In the genomic region with DNA sequence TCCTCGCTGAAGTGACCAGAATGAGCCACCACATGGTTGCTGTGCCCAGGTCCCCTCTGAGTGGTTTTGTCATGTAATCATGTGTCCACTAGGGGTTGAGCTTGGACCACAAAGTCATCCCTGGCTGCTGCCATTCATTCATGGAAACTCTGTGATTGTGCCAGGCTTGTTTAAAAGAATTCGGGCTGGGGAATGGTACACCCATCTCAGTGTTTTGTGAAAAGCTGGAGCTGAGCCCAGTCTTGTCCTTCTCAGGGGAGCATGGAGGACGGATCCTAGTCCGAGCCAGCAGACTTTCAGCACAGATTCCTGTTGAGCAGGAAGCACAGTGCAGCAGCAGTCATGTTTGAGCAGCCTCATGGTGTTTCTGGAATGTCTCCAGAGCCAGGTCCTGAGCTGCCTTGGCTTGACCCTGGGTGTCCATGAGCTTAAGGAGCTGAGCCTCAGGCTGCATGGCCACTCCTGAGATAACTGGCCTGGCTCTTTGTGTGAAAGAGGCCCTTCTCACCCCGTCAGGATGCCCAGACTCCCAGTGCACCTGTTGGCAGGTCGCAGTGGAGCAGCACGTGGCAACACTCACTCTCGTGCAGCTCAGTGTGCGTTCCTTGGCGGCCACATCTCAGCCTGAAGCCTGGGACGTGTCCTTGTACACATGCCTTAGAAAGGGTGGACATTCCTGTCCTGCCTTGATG, we compare ENCODE assay signal across 8 cellular contexts.
A peak's percentile ranks its signal among the peaks of the same experiment; 100 is the strongest.
DNase-seq lines count a peak whose midpoint lies in the region; ATAC-seq and TF ChIP-seq lines count a peak whose summit lies in the region.
"Had no signal": no experiment of that assay in that cellular context is flagged by ENCODE, and none has a peak within 500 bp of the region (broad histone marks: within the 10 kb centered on the region; RNA-seq: fewer than 3 reads in every experiment).

No MANE protein-coding gene starts in this region.

- TF ChIP-seq POLR2A in esophagus muscularis mucosa (IDR thresholded peaks at IDR 0.05; ENCODE audit: low read depth): no peak

- no peaks in the 10 kb centered on the region for H4K20me1 ChIP-seq in MM.1S (ENCODE audit: insufficient read depth, low read length)

- no peak overlapping the region for H2AFZ ChIP-seq in MM.1S (ENCODE audit: low read length)

- H3K36me3 ChIP-seq in MM.1S (replicated peaks; ENCODE audit: insufficient read depth, low read length): no peaks in the 10 kb centered on the region
- H3K36me3 ChIP-seq in SJSA1: no peaks in the 10 kb centered on the region
- peaks cover 0 to 24% (median 4%) of the 10 kb centered on the region in 4 donors for H3K36me3 ChIP-seq in esophagus muscularis mucosa

- H3K27me3 ChIP-seq in MM.1S (replicated peaks; ENCODE audit: insufficient read depth, low read length) (no peaks in the 10 kb centered on the region), SJSA1 (replicated peaks) (no peaks in the 10 kb centered on the region), esophagus muscularis mucosa (no peaks in the 10 kb centered on the region)

- no peak overlapping the region for H3K9ac ChIP-seq in MM.1S (ENCODE audit: low read length)

- WGBS in esophagus muscularis mucosa: 24% methylated on average over 10 of the region's 11 CpGs

- no peaks in the 10 kb centered on the region for H3K79me2 ChIP-seq in MM.1S (ENCODE audit: low read length)

- H3K4me3 ChIP-seq in MM.1S (ENCODE audit: low read length) (no peak overlapping the region), SJSA1 (no peak overlapping the region), esophagus muscularis mucosa (no peak overlapping the region)

- H3K4me2 ChIP-seq in MM.1S (ENCODE audit: low read depth, low read length): no peak overlapping the region

- H3F3A ChIP-seq in MM.1S (ENCODE audit: insufficient read depth, low read length): no peaks in the 10 kb centered on the region

- no peak for TF ChIP-seq EP300 in esophagus muscularis mucosa (IDR thresholded peaks at IDR 0.05)

- H3K9me2 ChIP-seq in MM.1S (replicated peaks; ENCODE audit: insufficient read depth, low read length): no peaks in the 10 kb centered on the region

- intact Hi-C loops in esophagus muscularis mucosa (cut with DNase I): loop anchor here (5.0 to 10.0 kb wide), 3 partner anchors 263 to 623 kb away; a partner anchor contains a TSS

- peak; percentile 51 for TF ChIP-seq CTCF in MM.1S (IDR thresholded peaks at IDR 0.05; ENCODE audit: low read length)
- peak; percentile 70 to 87 (median 75) for TF ChIP-seq CTCF in esophagus muscularis mucosa (IDR thresholded peaks at IDR 0.05)

- no peak for ATAC-seq in HG03521 (IDR thresholded peaks at IDR 0.05; ENCODE audit: unreplicated experiment)

- H3K4me1 ChIP-seq in MM.1S (ENCODE audit: low read length) (no peaks in the 10 kb centered on the region), SJSA1 (replicated peaks) (peaks cover 56% of the 10 kb centered on the region), esophagus muscularis mucosa (peaks cover 19 to 29% (median 20%) of the 10 kb centered on the region in 4 donors)

- H3K9me3 ChIP-seq in MM.1S (replicated peaks; ENCODE audit: insufficient read depth, low read length) (no peaks in the 10 kb centered on the region), SJSA1 (replicated peaks) (no peaks in the 10 kb centered on the region), esophagus muscularis mucosa (no peaks in the 10 kb centered on the region)

- H3K27ac ChIP-seq in MM.1S (ENCODE audit: low read length) (no peak overlapping the region), SJSA1 (no peak overlapping the region), esophagus muscularis mucosa (replicated peaks in 1 of 4) (peak overlapping the region; percentile 61 to 77 (median 74))

- peak; percentile 64 for DNase-seq in GM04504 (ENCODE audit: low read depth)
- peak; percentile 12 for DNase-seq in MM.1S
- peak; percentile 76 to 78 for DNase-seq in SJSA1 (ENCODE audit: low read depth in 1 of 2, low spot score in 2 of 2)
- no peak for DNase-seq in esophagus muscularis mucosa (ENCODE audit: extremely low spot score)
- DNase-seq in mucosa of gallbladder (ENCODE audit: low spot score): peak; percentile 75
- DNase-seq in stimulated activated naive CD4-positive, alpha-beta T cell treated with Interleukin-2 at 50 U/mL for 16 hours (lab: John Stamatoyannopoulos, UW): no peak
- DNase-seq: activated naive CD8-positive, alpha-beta T cell treated with anti-CD3 and anti-CD28 coated beads, Interleukin-2, amount 10 ng/mL, durations not matched to agents 7 days and 5 days had no signal

Comparison
In these comparisons a context has a peak if more than half of its experiments do, and no peak if none do; other contexts are left out.
1. DNase-seq: peak in GM04504 (single experiment), MM.1S (single experiment), SJSA1 (2 of 2) and mucosa of gallbladder (single experiment); none in esophagus muscularis mucosa (single experiment) and stimulated activated naive CD4-positive, alpha-beta T cell treated with Interleukin-2 at 50 U/mL for 16 hours (single experiment).
2. H3K27ac ChIP-seq: peak in esophagus muscularis mucosa (4 of 4); none in MM.1S (single experiment) and SJSA1 (single experiment).